Comparison of ENCODE assay signal across 1 cellular context in genomic region chr11:79060534-79060933, GRCh38.
TF ChIP-seq lines count a peak whose summit lies in the region.

No MANE protein-coding gene starts in this region.

TF ChIP-seq in H1, 55 proteins besides CTCF, POLR2A, EP300 and RAD21 (continued from another document):
- no peak for TF ChIP-seq SIX5 (IDR thresholded peaks at IDR 0.05; ENCODE audit: low read depth, low read length)
- TF ChIP-seq SRF (IDR thresholded peaks at IDR 0.05; ENCODE audit: low read depth, low read length), result no peak
- TF ChIP-seq YY1 (IDR thresholded peaks at IDR 0.05; ENCODE audit: low read depth, low read length), result no peak
TF ChIP-seq in H1: peak in this region for 0.
